Comparison of ENCODE assay signal across 23 cellular contexts in genomic region chr2:209875270-209875669, GRCh38.
"Had no signal": no experiment of that assay in that cellular context is flagged by ENCODE, and none has a peak within 500 bp of the region (broad histone marks: within the 10 kb centered on the region; RNA-seq: fewer than 3 reads in every experiment).

No MANE protein-coding gene starts in this region.

- H3K36me3 ChIP-seq: gastrocnemius medialis, prostate gland, right atrium auricular region, stomach, tibial artery had no signal

- H3K4me3 Mint-ChIP-seq: naive thymus-derived CD8-positive, alpha-beta T cell; nephron progenitor cell; stimulated activated effector memory CD8-positive, alpha-beta T cell treated with anti-CD3 and anti-CD28 coated beads, Interleukin-12 subunit alpha, Interleukin-12 subunit beta, amount 100 ng/mL, for 72 hours; type B pancreatic cell had no signal

- H3K9me3 Mint-ChIP-seq: nephron progenitor cell; stimulated activated effector memory CD8-positive, alpha-beta T cell treated with anti-CD3 and anti-CD28 coated beads, Interleukin-12 subunit alpha, Interleukin-12 subunit beta, amount 100 ng/mL, for 72 hours; type B pancreatic cell had no signal

- H3K4me1 ChIP-seq: gastrocnemius medialis, prostate gland, right atrium auricular region, stomach, testis, tibial artery had no signal

- H3K27ac ChIP-seq: coronary artery, gastrocnemius medialis, prostate gland, right atrium auricular region, stomach, testis, tibial artery had no signal

- DNase-seq: dermis blood vessel endothelial cell; effector memory CD4-positive, alpha-beta T cell; gastrocnemius medialis; kidney; mesenchymal stem cell; midbrain; naive thymus-derived CD8-positive, alpha-beta T cell; nephron progenitor cell; stimulated activated CD4-positive, alpha-beta T cell treated with anti-CD3 and anti-CD28 coated beads, Interleukin-2, amount 100 ng/mL, for 24 hours; stimulated activated CD4-positive, alpha-beta T cell treated with anti-CD3 and anti-CD28 coated beads, Interleukin-4, amount 100 ng/mL, for 24 hours; stimulated activated naive CD4-positive, alpha-beta T cell treated with Interleukin-2 at 50 U/mL for 16 hours; stomach; testis; tibial artery had no signal

- H3K4me1 Mint-ChIP-seq: naive thymus-derived CD8-positive, alpha-beta T cell; nephron progenitor cell; stimulated activated effector memory CD8-positive, alpha-beta T cell treated with anti-CD3 and anti-CD28 coated beads, Interleukin-12 subunit alpha, Interleukin-12 subunit beta, amount 100 ng/mL, for 72 hours had no signal

- ATAC-seq: gastrocnemius medialis; left lobe of liver; naive thymus-derived CD8-positive, alpha-beta T cell; sciatic nerve; stimulated activated effector memory CD8-positive, alpha-beta T cell treated with anti-CD3 and anti-CD28 coated beads, Interleukin-12 subunit alpha, Interleukin-12 subunit beta, amount 100 ng/mL, for 72 hours had no signal

- H3K27me3 ChIP-seq: right atrium auricular region, stomach, testis, tibial artery had no signal

- H3K9me3 ChIP-seq: gastrocnemius medialis, prostate gland, right atrium auricular region, stomach, testis, tibial artery had no signal

- H3K4me3 ChIP-seq: coronary artery, gastrocnemius medialis, lung, prostate gland, right atrium auricular region, smooth muscle cell, stomach, testis, tibial artery had no signal

- H3K27ac Mint-ChIP-seq: naive thymus-derived CD8-positive, alpha-beta T cell; nephron progenitor cell; stimulated activated effector memory CD8-positive, alpha-beta T cell treated with anti-CD3 and anti-CD28 coated beads, Interleukin-12 subunit alpha, Interleukin-12 subunit beta, amount 100 ng/mL, for 72 hours; type B pancreatic cell had no signal

- H3K36me3 Mint-ChIP-seq: naive thymus-derived CD8-positive, alpha-beta T cell; stimulated activated effector memory CD8-positive, alpha-beta T cell treated with anti-CD3 and anti-CD28 coated beads, Interleukin-12 subunit alpha, Interleukin-12 subunit beta, amount 100 ng/mL, for 72 hours; type B pancreatic cell had no signal
